In the genomic region with DNA sequence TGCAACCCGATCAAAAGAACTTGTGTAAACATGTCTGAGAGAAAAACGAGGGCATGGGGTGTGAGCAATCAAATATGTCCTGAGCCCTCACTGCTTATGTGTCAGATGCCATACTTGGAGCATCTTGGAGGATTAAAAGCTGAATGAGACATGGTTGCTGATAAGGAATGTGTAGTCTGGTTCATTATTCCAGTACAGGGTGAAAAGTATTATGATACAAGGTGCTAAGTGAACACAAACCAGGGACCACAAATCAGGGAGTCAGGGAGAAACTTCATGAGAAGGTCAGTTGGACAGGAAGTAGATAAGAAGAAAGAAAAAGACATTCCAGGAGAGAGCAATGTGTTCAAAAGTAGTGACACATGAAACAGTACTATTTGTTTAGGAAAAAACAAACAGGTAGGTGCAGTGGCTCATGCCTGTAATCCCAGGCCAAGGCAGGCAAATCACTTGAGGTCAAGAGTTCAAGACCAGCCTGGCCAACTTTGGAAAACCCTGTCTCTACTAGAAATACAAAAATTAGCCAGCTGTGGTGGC, we compare ENCODE assay signal across 12 cellular contexts. TPM values are rescaled to one million over a fixed set of nuclear protein-coding genes. Genes with fewer than 3 reads are reported as not detected.
DNase-seq lines count a peak whose midpoint lies in the region; ATAC-seq and TF ChIP-seq lines count a peak whose summit lies in the region.
"Had no signal": no experiment of that assay in that cellular context is flagged by ENCODE, and none has a peak within 500 bp of the region (broad histone marks: within the 10 kb centered on the region; RNA-seq: fewer than 3 reads in every experiment).

No MANE protein-coding gene starts in this region.

- H3K9me3 ChIP-seq in OCI-LY1 (ENCODE audit: low read length): no peaks in the 10 kb centered on the region
- H3K9me3 ChIP-seq in tibial nerve: no peaks in the 10 kb centered on the region
- H3K9me3 ChIP-seq: prostate gland had no signal

- H3K4me2 ChIP-seq in OCI-LY1 (ENCODE audit: low read length): no peak overlapping the region

- no peak overlapping the region for H3K4me3 ChIP-seq in OCI-LY1 (ENCODE audit: low read depth, low read length, poor library complexity, severe bottlenecking)
- no peak overlapping the region for H3K4me3 ChIP-seq in epithelial cell of esophagus (ENCODE audit: low read length)
- H3K4me3 ChIP-seq in tibial nerve: no peak overlapping the region
- H3K4me3 ChIP-seq: prostate gland had no signal

- H3K9me3 Mint-ChIP-seq in nephron: peaks cover 2% of the 10 kb centered on the region
- H3K9me3 Mint-ChIP-seq: activated naive CD4-positive, alpha-beta T cell treated with anti-CD3 and anti-CD28 coated beads, Interleukin-2, amount 50 U/mL, for 72 hours had no signal

- DNase-seq in EL: peak; percentile 47
- DNase-seq in epithelial cell of esophagus (ENCODE audit: low read depth): peak; percentile 91
- no peak for DNase-seq in stimulated activated CD8-positive, alpha-beta memory T cell treated with anti-CD3 and anti-CD28 coated beads, Interleukin-4, amount 100 ng/mL, for 48 hours
- DNase-seq in tibial nerve (ENCODE audit: low spot score in 2 of 2): no peak
- no peak for DNase-seq in NCI-H1436 treated with DMSO at 0.1 percent for 48 hours (lab: John Stamatoyannopoulos, UW)
- DNase-seq: activated CD8-positive, alpha-beta memory T cell treated with anti-CD3 and anti-CD28 coated beads, Interleukin-2, amount 50 U/mL, for 48 hours had no signal

- TF ChIP-seq EP300 in tibial nerve (IDR thresholded peaks at IDR 0.05): no peak

- H3K4me1 ChIP-seq in OCI-LY1 (ENCODE audit: insufficient read depth, low read length, severe bottlenecking) (peaks cover 19% of the 10 kb centered on the region), tibial nerve (peaks cover 0 to 21% (median 2%) of the 10 kb centered on the region in 4 donors)
- H3K4me1 ChIP-seq: prostate gland had no signal

- H3K9me2 ChIP-seq in OCI-LY1 (ENCODE audit: low read depth, low read length): no peaks in the 10 kb centered on the region

- H3K79me2 ChIP-seq in OCI-LY1 (ENCODE audit: insufficient read depth, low read length): peaks cover 18% of the 10 kb centered on the region

- no peak for ATAC-seq in HG03108 (IDR thresholded peaks at IDR 0.05; ENCODE audit: unreplicated experiment)
- ATAC-seq: activated CD4-positive, CD25-positive, alpha-beta regulatory T cell treated with anti-CD3 and anti-CD28 coated beads, Interleukin-2, amount 50 U/mL, for 24 hours; activated naive CD4-positive, alpha-beta T cell treated with anti-CD3 and anti-CD28 coated beads, Interleukin-2, amount 50 U/mL, for 72 hours had no signal

- no peak overlapping the region for H2AFZ ChIP-seq in OCI-LY1 (ENCODE audit: low read length)

- 49 to 58% methylated on average over 2 of the region's 2 CpGs for WGBS in tibial nerve, 2 donors

- no peaks in the 10 kb centered on the region for H3K27me3 ChIP-seq in OCI-LY1 (ENCODE audit: insufficient read depth, low read length)
- H3K27me3 ChIP-seq in tibial nerve: no peaks in the 10 kb centered on the region

- H3K36me3 ChIP-seq in OCI-LY1 (ENCODE audit: insufficient read depth, low read length) (peaks cover 11% of the 10 kb centered on the region; the same call in 1 of the 2 replicates), tibial nerve (no peaks in the 10 kb centered on the region)
- H3K36me3 ChIP-seq: prostate gland had no signal

- peaks cover 7% of the 10 kb centered on the region for H3K36me3 Mint-ChIP-seq in nephron (ENCODE audit: low read depth)

- H4K20me1 ChIP-seq in OCI-LY1 (ENCODE audit: insufficient read depth, low read length): no peaks in the 10 kb centered on the region

- H3K27ac ChIP-seq in OCI-LY1 (ENCODE audit: low read depth, low read length, poor library complexity, severe bottlenecking) (peak overlapping the region; percentile 26), tibial nerve (no peak overlapping the region)
- H3K27ac ChIP-seq: prostate gland had no signal

- peaks cover 22% of the 10 kb centered on the region for H3K4me1 Mint-ChIP-seq in nephron

- H3K4me3 Mint-ChIP-seq in nephron: peak overlapping the region in 2 of 3 experiments; percentile 83 to 87

- H3K9ac ChIP-seq in OCI-LY1 (ENCODE audit: low read length): no peak overlapping the region

- H3F3A ChIP-seq in OCI-LY1 (ENCODE audit: insufficient read depth, low read length): no peaks in the 10 kb centered on the region

- no peak overlapping the region for H3K27ac Mint-ChIP-seq in nephron

- TF ChIP-seq CTCF in OCI-LY1 (IDR thresholded peaks at IDR 0.05; ENCODE audit: low read length) (no peak), epithelial cell of esophagus (IDR thresholded peaks at IDR 0.05; ENCODE audit: insufficient read depth, low read depth, low read length, missing control alignments) (no peak), nephron (IDR thresholded peaks at IDR 0.05; ENCODE audit: unreplicated experiment in 3 of 3) (no peak), tibial nerve (IDR thresholded peaks at IDR 0.05) (no peak)

- no peak for TF ChIP-seq POLR2A in tibial nerve (IDR thresholded peaks at IDR 0.05)

- no peaks in the 10 kb centered on the region for H3K27me3 Mint-ChIP-seq in nephron (ENCODE audit: low read depth)

RNA-seq across cellular contexts. Expression of a gene that starts 2.0 kb away (rescaled TPM):
- 10 to 100 TPM in 2 of 4 donors, 1 to 10 TPM in 2; 8.8 to 10.7 (median 10.2) TPM for total RNA-seq in tibial nerve

RNA-seq across cellular contexts. Expression of a gene that starts 40.9 kb away (rescaled TPM):
- under 1 TPM; 0.20 to 0.87 (median 0.25) TPM for total RNA-seq in tibial nerve

Comparison
In these comparisons a context has a peak if more than half of its experiments do, and no peak if none do; other contexts are left out.
1. DNase-seq: peak in EL (single experiment) and epithelial cell of esophagus (single experiment); none in stimulated activated CD8-positive, alpha-beta memory T cell treated with anti-CD3 and anti-CD28 coated beads, Interleukin-4, amount 100 ng/mL, for 48 hours (single experiment), tibial nerve (0 of 2) and NCI-H1436 treated with DMSO at 0.1 percent for 48 hours (single experiment).